28 cellular contexts compared by ENCODE assay signal in the genomic region with DNA sequence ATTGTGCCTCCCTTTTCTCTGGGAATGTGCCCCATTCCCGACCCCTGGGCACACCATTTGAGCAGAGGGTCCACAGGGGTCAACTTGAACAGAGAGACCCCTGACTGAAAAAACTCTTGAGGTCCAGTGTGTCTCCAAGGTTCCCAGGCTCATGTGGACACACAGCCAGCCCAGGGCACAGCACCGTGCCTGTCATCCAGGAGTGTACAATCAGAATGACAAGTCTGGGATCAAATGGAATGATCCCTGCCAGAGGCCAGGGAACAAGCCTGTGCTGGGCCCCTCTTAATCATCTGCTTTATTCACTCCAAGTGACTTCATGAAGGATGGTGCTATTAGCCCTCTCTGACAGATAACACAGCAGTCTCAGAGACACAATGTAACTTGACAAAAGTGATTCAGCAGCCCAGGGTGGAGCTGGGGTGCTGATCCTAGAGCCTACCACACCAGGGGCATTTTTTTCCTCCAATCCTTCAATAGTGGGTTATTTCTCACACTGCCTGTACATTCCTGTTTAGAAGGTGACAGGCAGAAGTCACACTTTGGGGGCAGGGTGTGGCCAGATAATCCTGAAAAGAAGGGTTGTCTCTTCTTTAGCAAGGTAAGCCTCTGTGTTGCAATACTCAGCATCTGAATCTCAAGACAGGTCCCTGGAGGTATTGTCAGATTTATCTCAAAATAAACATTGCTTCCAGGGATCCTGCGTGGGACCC.
"Had no signal": no experiment of that assay in that cellular context is flagged by ENCODE, and none has a peak within 500 bp of the region (broad histone marks: within the 10 kb centered on the region; RNA-seq: fewer than 3 reads in every experiment).

No MANE protein-coding gene starts in this region.

- H3K27me3 Mint-ChIP-seq: activated CD4-positive, alpha-beta memory T cell treated with anti-CD3 and anti-CD28 coated beads for 36 hours; activated naive CD8-positive, alpha-beta T cell treated with anti-CD3 and anti-CD28 coated beads, Interleukin-2, amount 50 U/mL, for 24 hours had no signal

- ATAC-seq: activated CD4-positive, CD25-positive, alpha-beta regulatory T cell treated with anti-CD3 and anti-CD28 coated beads, Interleukin-2, amount 50 U/mL, for 24 hours; activated naive CD8-positive, alpha-beta T cell treated with anti-CD3 and anti-CD28 coated beads, Interleukin-2, amount 50 U/mL, for 24 hours; gastroesophageal sphincter; left colon; naive thymus-derived CD8-positive, alpha-beta T cell had no signal

- H3K27ac Mint-ChIP-seq: activated CD4-positive, alpha-beta memory T cell treated with anti-CD3 and anti-CD28 coated beads for 36 hours; activated naive CD4-positive, alpha-beta T cell treated with anti-CD3 and anti-CD28 coated beads, Interleukin-2, amount 50 U/mL, for 24 hours; activated naive CD8-positive, alpha-beta T cell treated with anti-CD3 and anti-CD28 coated beads, Interleukin-2, amount 50 U/mL, for 24 hours; activated T-helper 1 cell treated with anti-CD3 and anti-CD28 coated beads, Interleukin-12 subunit alpha, Interleukin-12 subunit beta, Interleukin-2, Interleukin-4 antibody, amounts not matched to agents 30 ng/mL and 10 ng/mL and 1 ng/mL, durations not matched to agents 14 hours and 24 hours and 36 hours; naive thymus-derived CD8-positive, alpha-beta T cell had no signal

- H3K36me3 Mint-ChIP-seq: activated CD4-positive, alpha-beta memory T cell treated with anti-CD3 and anti-CD28 coated beads for 36 hours; activated naive CD4-positive, alpha-beta T cell treated with anti-CD3 and anti-CD28 coated beads, Interleukin-2, amount 50 U/mL, for 24 hours; naive thymus-derived CD8-positive, alpha-beta T cell had no signal

- H3K4me3 ChIP-seq: gastroesophageal sphincter, hepatocyte, right atrium auricular region, thoracic aorta, uterus had no signal

- H3K4me1 ChIP-seq: gastroesophageal sphincter, right atrium auricular region, uterus had no signal

- H3K27ac ChIP-seq: epithelial cell of prostate, gastroesophageal sphincter, hepatocyte, right atrium auricular region, thoracic aorta, uterus, VCaP had no signal

- H3K4me1 Mint-ChIP-seq: activated naive CD4-positive, alpha-beta T cell treated with anti-CD3 and anti-CD28 coated beads, Interleukin-2, amount 50 U/mL, for 24 hours had no signal

- DNase-seq: activated CD4-positive, alpha-beta memory T cell treated with anti-CD3 and anti-CD28 coated beads for 36 hours; activated CD4-positive, alpha-beta T cell treated with anti-CD3 and anti-CD28 coated beads for 48 hours; activated CD8-positive, alpha-beta memory T cell treated with anti-CD3 and anti-CD28 coated beads, Interleukin-2, amount 50 U/mL, for 4 hours; activated effector memory CD4-positive, alpha-beta T cell treated with anti-CD3 and anti-CD28 coated beads, Interleukin-2, amount 50 U/mL, for 16 hours; activated naive CD8-positive, alpha-beta T cell treated with anti-CD3 and anti-CD28 coated beads, Interleukin-2, amount 50 U/mL, for 24 hours; activated T-cell treated with anti-CD3 and anti-CD28 coated beads, Interleukin-2, amount 50 U/mL, for 1 hour; amygdala; central memory CD4-positive, alpha-beta T cell; effector CD4-positive, alpha-beta T cell; kidney; left colon; naive thymus-derived CD8-positive, alpha-beta T cell; occipital lobe; stimulated activated CD4-positive, alpha-beta T cell treated with anti-CD3 and anti-CD28 coated beads, Interleukin-15, amount 100 ng/mL, for 24 hours; stimulated activated CD4-positive, alpha-beta T cell treated with anti-CD3 and anti-CD28 coated beads, Interleukin-2, amount 100 ng/mL, for 24 hours; stimulated activated naive CD4-positive, alpha-beta T cell; trophoblast cell; uterus had no signal

- H3K36me3 ChIP-seq: gastroesophageal sphincter, right atrium auricular region, thoracic aorta, uterus had no signal

- H3K79me2 ChIP-seq: hepatocyte had no signal

- H3K4me3 Mint-ChIP-seq: activated CD4-positive, alpha-beta memory T cell treated with anti-CD3 and anti-CD28 coated beads for 36 hours; activated naive CD4-positive, alpha-beta T cell treated with anti-CD3 and anti-CD28 coated beads, Interleukin-2, amount 50 U/mL, for 24 hours; activated naive CD8-positive, alpha-beta T cell treated with anti-CD3 and anti-CD28 coated beads, Interleukin-2, amount 50 U/mL, for 24 hours; activated T-helper 1 cell treated with anti-CD3 and anti-CD28 coated beads, Interleukin-12 subunit alpha, Interleukin-12 subunit beta, Interleukin-2, Interleukin-4 antibody, amounts not matched to agents 30 ng/mL and 10 ng/mL and 1 ng/mL, durations not matched to agents 14 hours and 24 hours and 36 hours; naive thymus-derived CD8-positive, alpha-beta T cell; neural crest cell had no signal

- H3K9me3 Mint-ChIP-seq: activated CD4-positive, alpha-beta memory T cell treated with anti-CD3 and anti-CD28 coated beads for 36 hours; activated naive CD4-positive, alpha-beta T cell treated with anti-CD3 and anti-CD28 coated beads, Interleukin-2, amount 50 U/mL, for 24 hours; activated naive CD8-positive, alpha-beta T cell treated with anti-CD3 and anti-CD28 coated beads, Interleukin-2, amount 50 U/mL, for 24 hours; activated T-helper 1 cell treated with anti-CD3 and anti-CD28 coated beads, Interleukin-12 subunit alpha, Interleukin-12 subunit beta, Interleukin-2, Interleukin-4 antibody, amounts not matched to agents 30 ng/mL and 10 ng/mL and 1 ng/mL, durations not matched to agents 14 hours and 24 hours and 36 hours; naive thymus-derived CD8-positive, alpha-beta T cell; neural crest cell had no signal

- H3K4me2 ChIP-seq: hepatocyte had no signal

- H3K27me3 ChIP-seq: gastroesophageal sphincter, hepatocyte, right atrium auricular region, uterus had no signal

- H3K9me3 ChIP-seq: gastroesophageal sphincter, right atrium auricular region, thoracic aorta, uterus had no signal
